10 cellular contexts compared by ENCODE assay signal in the genomic region with DNA sequence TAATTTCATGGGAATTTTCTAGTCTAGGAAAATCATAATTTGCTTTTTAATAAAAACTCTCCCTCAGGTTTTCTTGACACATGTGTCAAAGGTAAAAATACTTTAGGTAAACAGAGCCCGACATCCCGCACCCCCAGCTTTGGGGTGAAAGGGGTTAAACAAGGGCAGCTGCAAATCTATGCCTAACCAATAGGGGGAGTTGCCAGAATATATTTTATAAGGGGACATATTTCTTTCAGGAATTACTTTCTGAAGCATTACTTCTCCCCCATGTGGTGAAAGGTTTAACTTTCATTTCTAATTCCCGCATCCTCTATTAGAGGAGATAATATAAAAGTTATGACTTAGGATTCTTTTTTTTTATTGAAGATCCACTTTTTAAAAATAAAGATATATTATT. TPM values are rescaled to one million over a fixed set of nuclear protein-coding genes. Genes with fewer than 3 reads are reported as not detected.
A peak's percentile ranks its signal among the peaks of the same experiment; 100 is the strongest.
DNase-seq lines count a peak whose midpoint lies in the region; ATAC-seq and TF ChIP-seq lines count a peak whose summit lies in the region.
"Had no signal": no experiment of that assay in that cellular context is flagged by ENCODE, and none has a peak within 500 bp of the region (broad histone marks: within the 10 kb centered on the region; RNA-seq: fewer than 3 reads in every experiment).

No MANE protein-coding gene starts in this region.

- intact Hi-C loops in naive thymus-derived CD4-positive, alpha-beta T cell (cut with micrococcal nuclease) = loop anchor here (1.0 to 5.0 kb wide), 5 partner anchors 79 to 528 kb away; no protein-coding TSS in a partner anchor

- H3K4me3 ChIP-seq in choroid plexus epithelial cell (ENCODE audit: low read depth, low read length) = no peak overlapping the region
- H3K4me3 ChIP-seq in naive thymus-derived CD4-positive, alpha-beta T cell (ENCODE audit: low read length) = no peak overlapping the region
- no peak overlapping the region for H3K4me3 ChIP-seq in gastroesophageal sphincter

- POLR2A ChIA-PET in naive thymus-derived CD4-positive, alpha-beta T cell (lab: Charles Lee) = interaction anchor here (0.6 kb wide), 1 partner anchor 39 kb away, joined by 3 read pairs; no protein-coding TSS in a partner anchor

- DNase-seq in NCI-H82 (lab: John Stamatoyannopoulos, UW) (peak; percentile 54), NCI-H82 treated with DMSO at 0.1 percent for 48 hours (lab: John Stamatoyannopoulos, UW; ENCODE audit: unreplicated experiment) (no peak), LoVo (ENCODE audit: low spot score) (peak; percentile 27), choroid plexus epithelial cell (ENCODE audit: low read depth) (peak; percentile 1), SK-N-DZ (ENCODE audit: low spot score) (no peak)
- DNase-seq in naive thymus-derived CD4-positive, alpha-beta T cell = peak in 6 of 9 donors; percentile 7 to 37 (median 21)

- H3K27ac Mint-ChIP-seq in naive thymus-derived CD4-positive, alpha-beta T cell = no peak overlapping the region

- no peaks in the 10 kb centered on the region for H3K27me3 Mint-ChIP-seq in naive thymus-derived CD4-positive, alpha-beta T cell

- no peak overlapping the region for H3K4me3 Mint-ChIP-seq in naive thymus-derived CD4-positive, alpha-beta T cell

- CTCF ChIA-PET in naive thymus-derived CD4-positive, alpha-beta T cell (lab: Charles Lee) = interaction anchor here (0.7 to 1.5 kb wide), 6 partner anchors 60 to 528 kb away, joined by 3 to 7 read pairs (median 4); no protein-coding TSS in a partner anchor

- TF ChIP-seq POLR2A in gastroesophageal sphincter (IDR thresholded peaks at IDR 0.05) = no peak

- peaks cover 0 to 18% (median 7%) of the 10 kb centered on the region in 7 donors for H3K4me1 Mint-ChIP-seq in naive thymus-derived CD4-positive, alpha-beta T cell

- no peaks in the 10 kb centered on the region for H3K27me3 ChIP-seq in naive thymus-derived CD4-positive, alpha-beta T cell (ENCODE audit: control insufficient read depth in 2 of 2, insufficient read depth in 2 of 2, low read length in 2 of 2)
- no peaks in the 10 kb centered on the region for H3K27me3 ChIP-seq in gastroesophageal sphincter

- peak; percentile 66 for ATAC-seq in naive thymus-derived CD4-positive, alpha-beta T cell
- ATAC-seq in gastroesophageal sphincter (no peak), HG03439 (IDR thresholded peaks at IDR 0.05; ENCODE audit: unreplicated experiment) (no peak)

- no peaks in the 10 kb centered on the region for H3K9me3 ChIP-seq in naive thymus-derived CD4-positive, alpha-beta T cell (ENCODE audit: control insufficient read depth in 2 of 3, low read length in 3 of 3)
- no peaks in the 10 kb centered on the region for H3K9me3 ChIP-seq in gastroesophageal sphincter

- no peaks in the 10 kb centered on the region for H3K36me3 ChIP-seq in naive thymus-derived CD4-positive, alpha-beta T cell (ENCODE audit: control insufficient read depth in 2 of 3, insufficient read depth in 3 of 3, low read length in 3 of 3)
- no peaks in the 10 kb centered on the region for H3K36me3 ChIP-seq in gastroesophageal sphincter

- peaks cover 0 to 5% (median 0%) of the 10 kb centered on the region in 5 donors for H3K36me3 Mint-ChIP-seq in naive thymus-derived CD4-positive, alpha-beta T cell

- peaks cover 0 to 14% (median 0%) of the 10 kb centered on the region in 11 donors for H3K9me3 Mint-ChIP-seq in naive thymus-derived CD4-positive, alpha-beta T cell

- no peaks in the 10 kb centered on the region for H3K4me1 ChIP-seq in naive thymus-derived CD4-positive, alpha-beta T cell (ENCODE audit: control insufficient read depth in 2 of 2, insufficient read depth in 2 of 2, low read length in 2 of 2)
- H3K4me1 ChIP-seq in gastroesophageal sphincter = no peaks in the 10 kb centered on the region
- H3K4me1 ChIP-seq: parathyroid adenoma had no signal

- H3K27ac ChIP-seq in naive thymus-derived CD4-positive, alpha-beta T cell (ENCODE audit: low read depth, low read length) = no peak overlapping the region
- no peak overlapping the region for H3K27ac ChIP-seq in gastroesophageal sphincter
- H3K27ac ChIP-seq: parathyroid adenoma had no signal

- no peak for TF ChIP-seq EP300 in gastroesophageal sphincter (IDR thresholded peaks at IDR 0.05)

- WGBS in gastroesophageal sphincter (ENCODE audit: low coverage in 1 of 2), 2 donors = 47 to 58% methylated on average over 3 of the region's 3 CpGs

- TF ChIP-seq CTCF in choroid plexus epithelial cell (conservative IDR thresholded peaks at IDR 0.05; ENCODE audit: low read depth, low read length) = peak; percentile 40
- peak in 2 of 4 experiments; percentile 34 to 56 for TF ChIP-seq CTCF in gastroesophageal sphincter (IDR thresholded peaks at IDR 0.05)

RNA-seq across cellular contexts. Expression of gene HEPH, which starts 53.9 kb away (rescaled TPM):
- under 1 TPM in 2 of 5 experiments, not detected in 3; 0.19 to 0.34 TPM for total RNA-seq in naive thymus-derived CD4-positive, alpha-beta T cell
- polyA plus RNA-seq in naive thymus-derived CD4-positive, alpha-beta T cell = under 1 TPM in 1 of 2 donors, not detected in 1; 0.17 TPM
- 100 to 1,000 TPM in 1 of 4 donors, 10 to 100 TPM in 3; 60.5 to 110 (median 79.3) TPM for total RNA-seq in gastroesophageal sphincter
- polyA plus RNA-seq in SK-N-DZ (2014; cell fraction: cytosol; rRNA removed) = not detected in 2 replicates
- not detected in 2 replicates for polyA plus RNA-seq in SK-N-DZ (2014; cell fraction: nucleus; rRNA removed)
- total RNA-seq: Daoy had no signal

Comparison
In these comparisons a context has a peak if more than half of its experiments do, and no peak if none do; other contexts are left out.
1. DNase-seq: peak in NCI-H82 (single experiment), LoVo (single experiment), choroid plexus epithelial cell (single experiment) and naive thymus-derived CD4-positive, alpha-beta T cell (6 of 9); none in NCI-H82 treated with DMSO at 0.1 percent for 48 hours (single experiment) and SK-N-DZ (single experiment).
2. RNA of gene HEPH, which starts 53.9 kb away (total RNA-seq): 60.5 to 110 TPM in gastroesophageal sphincter; 0.19 to 0.34 TPM in naive thymus-derived CD4-positive, alpha-beta T cell; every median in the first group is over 10 times any median in the second.